8 cellular contexts compared by ENCODE assay signal in genomic region chr1:15803380-15803779, GRCh38. TPM values are rescaled to one million over a fixed set of nuclear protein-coding genes. Genes with fewer than 3 reads are reported as not detected.
DNase-seq lines count a peak whose midpoint lies in the region; ATAC-seq, FAIRE-seq and TF ChIP-seq lines count a peak whose summit lies in the region.

No MANE protein-coding gene starts in this region.

- no peak for ATAC-seq in left cardiac atrium
- no peak for ATAC-seq in HG02938 (IDR thresholded peaks at IDR 0.05; ENCODE audit: unreplicated experiment)
- ATAC-seq in HG02759 (IDR thresholded peaks at IDR 0.05; ENCODE audit: unreplicated experiment), result no peak
- ATAC-seq in GM21381 (IDR thresholded peaks at IDR 0.05; ENCODE audit: unreplicated experiment), result no peak

- peaks cover 17% of the 10 kb centered on the region for H3K4me1 ChIP-seq in cardiac muscle cell (ENCODE audit: low read depth)
- peaks cover 9% of the 10 kb centered on the region for H3K4me1 ChIP-seq in parathyroid adenoma

- peak; percentile 32 for TF ChIP-seq CTCF in cardiac muscle cell (IDR thresholded peaks at IDR 0.05; ENCODE audit: low read depth, low read length)
- peak; percentile 34 for TF ChIP-seq CTCF in bronchial epithelial cell (IDR thresholded peaks at IDR 0.05; ENCODE audit: insufficient read depth, low read length, severe bottlenecking)
- peak; percentile 11 for TF ChIP-seq CTCF in parathyroid adenoma (IDR thresholded peaks at IDR 0.05)

- FAIRE-seq in bronchial epithelial cell (lab: Jason Lieb, UNC), result no peak

- no peak overlapping the region for H2AFZ ChIP-seq in parathyroid adenoma

- H3K9ac ChIP-seq in parathyroid adenoma, result no peak overlapping the region

- H3K79me2 ChIP-seq in parathyroid adenoma, result no peaks in the 10 kb centered on the region

- H3K27ac ChIP-seq in cardiac muscle cell (no peak overlapping the region), parathyroid adenoma (no peak overlapping the region)

- H3K27me3 ChIP-seq in cardiac muscle cell (no peaks in the 10 kb centered on the region), bronchial epithelial cell (ENCODE audit: control insufficient read depth, insufficient read depth, low read length) (no peaks in the 10 kb centered on the region), parathyroid adenoma (ENCODE audit: control insufficient read depth, insufficient read depth, low read length) (no peaks in the 10 kb centered on the region)

- DNase-seq in cardiac muscle cell (ENCODE audit: low read depth in 1 of 2, low spot score in 1 of 2), result peak; percentile 41 to 61
- DNase-seq in left cardiac atrium, result no peak
- peak; percentile 12 for DNase-seq in NCI-H345 treated with DMSO at 0.1 percent for 48 hours (lab: John Stamatoyannopoulos, UW; ENCODE audit: unreplicated experiment)
- DNase-seq in bronchial epithelial cell (ENCODE audit: low read depth), result no peak

- no peak overlapping the region for H3K4me2 ChIP-seq in parathyroid adenoma (ENCODE audit: low read length)

- H3K4me3 ChIP-seq in cardiac muscle cell (no peak overlapping the region), bronchial epithelial cell (ENCODE audit: low read depth, low read length) (no peak overlapping the region), parathyroid adenoma (ENCODE audit: low read depth, low read length) (no peak overlapping the region)

- H3K9me3 ChIP-seq in cardiac muscle cell (ENCODE audit: low read depth), result no peaks in the 10 kb centered on the region
- H3K9me3 ChIP-seq in parathyroid adenoma (ENCODE audit: control insufficient read depth, low read length), result no peaks in the 10 kb centered on the region

- H3K36me3 ChIP-seq in cardiac muscle cell (no peaks in the 10 kb centered on the region), bronchial epithelial cell (ENCODE audit: control insufficient read depth, insufficient read depth, low read length) (no peaks in the 10 kb centered on the region), parathyroid adenoma (ENCODE audit: control insufficient read depth, insufficient read depth, low read length) (no peaks in the 10 kb centered on the region)

- intact Hi-C loops in left cardiac atrium (cut with DNase I), result no loop called here

RNA-seq across cellular contexts. Expression of gene UQCRHL, which starts 4.1 kb away (rescaled TPM):
- total RNA-seq in cardiac muscle cell, result 3.9 and 5.0 TPM in 2 replicates
- 2.5 and 3.2 TPM in 2 replicates for polyA plus RNA-seq in cardiac muscle cell
- 1 to 10 TPM; 3.9 to 4.0 TPM for total RNA-seq in left cardiac atrium
- total RNA-seq in bronchial epithelial cell, result 1.8 and 4.9 TPM in 2 replicates

RNA-seq across cellular contexts. Expression of gene SPEN, which starts 44.1 kb away (rescaled TPM):
- total RNA-seq in cardiac muscle cell (14.8 and 31.6 TPM in 2 replicates), left cardiac atrium (10 to 100 TPM; 27.8 to 36.5 TPM), bronchial epithelial cell (18.3 and 19.2 TPM in 2 replicates)
- 25.8 and 35.4 TPM in 2 replicates for polyA plus RNA-seq in cardiac muscle cell

RNA-seq across cellular contexts. Expression of gene FBLIM1, which starts 44.8 kb away (rescaled TPM):
- 141 and 186 TPM in 2 replicates for total RNA-seq in cardiac muscle cell
- 91.6 and 157 TPM in 2 replicates for polyA plus RNA-seq in cardiac muscle cell
- 10 to 100 TPM; 75.1 to 82.8 TPM for total RNA-seq in left cardiac atrium
- total RNA-seq in bronchial epithelial cell, result 60.9 and 72.4 TPM in 2 replicates

Comparison
In these comparisons a context has a peak if more than half of its experiments do, and no peak if none do; other contexts are left out.
1. DNase-seq: peak in cardiac muscle cell (2 of 2) and NCI-H345 treated with DMSO at 0.1 percent for 48 hours (single experiment); none in left cardiac atrium (single experiment) and bronchial epithelial cell (single experiment).
2. Peak in every context shown above with its lines, with median percentiles within 50 percentile points of each other: CTCF ChIP-seq.